In genomic region chr19:1101337-1101698, GRCh38 we compare ENCODE assay signal across 8 cellular contexts. TPM values are rescaled to one million over a fixed set of nuclear protein-coding genes. Genes with fewer than 3 reads are reported as not detected.
DNase-seq lines count a peak whose midpoint lies in the region; ATAC-seq and TF ChIP-seq lines count a peak whose summit lies in the region.

No MANE protein-coding gene starts in this region.

- peak overlapping the region; percentile 64 for H3K4me2 ChIP-seq in GM23248 (ENCODE audit: unreplicated experiment)

- no peak for ATAC-seq in T-cell (replicated peaks in 1 of 4)
- no peak for ATAC-seq in foreskin keratinocyte
- ATAC-seq in GM21529 (IDR thresholded peaks at IDR 0.05; ENCODE audit: unreplicated experiment), result no peak
- no peak for ATAC-seq in HG02588 (IDR thresholded peaks at IDR 0.05; ENCODE audit: unreplicated experiment)

- no peak for TF ChIP-seq EP300 in sigmoid colon (IDR thresholded peaks at IDR 0.05)

- POLR2A ChIA-PET in T-cell (lab: Charles Lee), result interaction anchor here (0.6 kb wide), 2 partner anchors 27 to 794 kb away, joined by 3 to 5 read pairs; no protein-coding TSS in a partner anchor

- no peak for DNase-seq in GM23248
- no peak for DNase-seq in T-cell
- DNase-seq in foreskin keratinocyte, result no peak
- peak; percentile 87 for DNase-seq in sigmoid colon
- no peak for DNase-seq in stimulated activated naive CD4-positive, alpha-beta T cell (lab: John Stamatoyannopoulos, UW)
- DNase-seq in stimulated activated CD4-positive, alpha-beta T cell treated with anti-CD3 and anti-CD28 coated beads, Interleukin-4, amount 100 ng/mL, for 4 hours, result no peak

- H4K20me1 ChIP-seq in GM23248 (ENCODE audit: insufficient read depth), result no peaks in the 10 kb centered on the region

- H3F3A ChIP-seq in GM23248 (ENCODE audit: insufficient read depth), result peaks cover 41% of the 10 kb centered on the region

- in situ Hi-C loops in GM23248 (cut with MboI), result no loop called here

- intact Hi-C loops in sigmoid colon (cut with DNase I), result loop anchor here (5.0 to 10.0 kb wide), 2 partner anchors 177 to 424 kb away; partner anchors contain the start of genes ARID3A and FSTL3

- H3K27ac ChIP-seq in GM23248 (peak overlapping the region; percentile 99), foreskin keratinocyte (peak overlapping the region; percentile 43), sigmoid colon (peak overlapping the region; percentile 98 to 100 (median 100))

- TF ChIP-seq CTCF in foreskin keratinocyte (conservative IDR thresholded peaks at IDR 0.05), result no peak
- no peak for TF ChIP-seq CTCF in sigmoid colon (IDR thresholded peaks at IDR 0.05)

- CTCF ChIA-PET in T-cell (lab: Charles Lee), result no interaction called here

- no peak for TF ChIP-seq POLR2A in sigmoid colon (IDR thresholded peaks at IDR 0.05)

- peak overlapping the region in 2 of 3 donors; percentile 53 to 67 for H3K4me3 Mint-ChIP-seq in T-cell

- peaks cover 42 to 54% (median 44%) of the 10 kb centered on the region in 3 donors for H3K4me1 Mint-ChIP-seq in T-cell

- H3K27me3 ChIP-seq in GM23248 (replicated peaks; ENCODE audit: insufficient read depth) (no peaks in the 10 kb centered on the region), foreskin keratinocyte (no peaks in the 10 kb centered on the region), sigmoid colon (no peaks in the 10 kb centered on the region)

- H3K4me3 ChIP-seq in GM23248, result peak overlapping the region; percentile 36
- H3K4me3 ChIP-seq in sigmoid colon, result peak overlapping the region in 1 of 4 donors; percentile 1

- 0 out of 2 replicates have a peak, but pooled peaks cover 5% of the 10 kb centered on the region for H3K79me2 ChIP-seq in GM23248 (ENCODE audit: insufficient read depth)

- no peaks in the 10 kb centered on the region for H3K9me2 ChIP-seq in GM23248 (ENCODE audit: insufficient read depth)

- H2AFZ ChIP-seq in GM23248, result no peak overlapping the region

- H3K9me3 Mint-ChIP-seq in T-cell, result no peaks in the 10 kb centered on the region

- H3K36me3 ChIP-seq in GM23248 (ENCODE audit: low read depth), result no peaks in the 10 kb centered on the region
- peaks cover 0 to 7% (median 5%) of the 10 kb centered on the region in 4 donors for H3K36me3 ChIP-seq in sigmoid colon

- 4 to 5% methylated on average over 9 of the region's 9 CpGs for WGBS in GM23248 (ENCODE audit: low coverage in 1 of 2, low lambda C conversion rate in 2 of 2, missing lambda C conversion rate in 2 of 2), 2 experiments
- WGBS in sigmoid colon, 2 donors, result 29 to 71% methylated on average over 9 of the region's 9 CpGs

- H3K9me3 ChIP-seq in GM23248 (ENCODE audit: low read depth) (no peaks in the 10 kb centered on the region), sigmoid colon (no peaks in the 10 kb centered on the region)

- H3K4me1 ChIP-seq in GM23248 (ENCODE audit: insufficient read depth) (peaks cover 33% of the 10 kb centered on the region), foreskin keratinocyte (peaks cover 19% of the 10 kb centered on the region), sigmoid colon (peaks cover 0 to 57% (median 49%) of the 10 kb centered on the region in 4 donors)

- H3K27ac Mint-ChIP-seq in T-cell, result peak overlapping the region; percentile 82 to 86

- H3K36me3 Mint-ChIP-seq in T-cell, result no peaks in the 10 kb centered on the region

- H3K27me3 Mint-ChIP-seq in T-cell, result no peaks in the 10 kb centered on the region

- H3K9ac ChIP-seq in GM23248, result peak overlapping the region; percentile 85

RNA-seq across cellular contexts. Expression of gene GPX4, which starts 2.5 kb away (rescaled TPM):
- total RNA-seq in GM23248 (2014; rRNA removed; shearing (Covaris generic)), result 298 and 323 TPM in 2 replicates
- 601 and 607 TPM in 2 replicates for polyA plus RNA-seq in GM23248 (2016; fragmentation: Nextera tagmentation; extraction: Ambion mirVana)
- total RNA-seq in T-cell, result 100 to 1,000 TPM; 139 to 221 (median 196) TPM
- 237 and 247 TPM in 2 replicates for total RNA-seq in foreskin keratinocyte
- 377 and 403 TPM in 2 replicates for polyA plus RNA-seq in foreskin keratinocyte
- total RNA-seq in sigmoid colon, result 100 to 1,000 TPM; 269 to 433 (median 371) TPM
- 100 to 1,000 TPM; 311 to 662 (median 643) TPM for polyA plus RNA-seq in sigmoid colon

RNA-seq across cellular contexts. Expression of gene POLR2E, which starts 6.1 kb away (rescaled TPM):
- 172 and 233 TPM in 2 replicates for total RNA-seq in GM23248 (2014; rRNA removed; shearing (Covaris generic))
- polyA plus RNA-seq in GM23248 (2016; fragmentation: Nextera tagmentation; extraction: Ambion mirVana), result 336 and 347 TPM in 2 replicates
- 100 to 1,000 TPM in 3 of 5 donors, 10 to 100 TPM in 2; 75.7 to 119 (median 101) TPM for total RNA-seq in T-cell
- 148 and 163 TPM in 2 replicates for total RNA-seq in foreskin keratinocyte
- polyA plus RNA-seq in foreskin keratinocyte, result 313 and 314 TPM in 2 replicates
- 100 to 1,000 TPM in 2 of 4 donors, 10 to 100 TPM in 2; 82.0 to 203 (median 104) TPM for total RNA-seq in sigmoid colon
- 100 to 1,000 TPM; 124 to 175 (median 133) TPM for polyA plus RNA-seq in sigmoid colon

RNA-seq across cellular contexts. Expression of gene ARHGAP45, which starts 34.4 kb away (rescaled TPM):
- 1.5 and 6.3 TPM in 2 replicates for total RNA-seq in GM23248 (2014; rRNA removed; shearing (Covaris generic))
- polyA plus RNA-seq in GM23248 (2016; fragmentation: Nextera tagmentation; extraction: Ambion mirVana) (3.2 and 3.5 TPM in 2 replicates), foreskin keratinocyte (4.0 and 4.6 TPM in 2 replicates), sigmoid colon (100 to 1,000 TPM in 1 of 3 donors, 10 to 100 TPM in 2; 38.6 to 103 (median 39.0) TPM)
- total RNA-seq in T-cell (1,000 to 10,000 TPM in 3 of 5 donors, 100 to 1,000 TPM in 2; 729 to 1,130 (median 1,073) TPM), foreskin keratinocyte (4.5 and 5.5 TPM in 2 replicates), sigmoid colon (10 to 100 TPM; 12.8 to 21.6 (median 18.2) TPM)

Comparison
In these comparisons a context has a peak if more than half of its experiments do, and no peak if none do; other contexts are left out.
1. H3K27ac ChIP-seq: peak in every context shown above with its lines; median percentile 100 in sigmoid colon; 99 in GM23248; 43 in foreskin keratinocyte.
2. RNA of gene ARHGAP45, which starts 34.4 kb away (total RNA-seq): 729 to 1,130 TPM in T-cell; 12.8 to 21.6 TPM in sigmoid colon, 1.5 to 6.3 TPM in GM23248 and 4.5 to 5.5 TPM in foreskin keratinocyte; every median in the first group is over 10 times any median in the second.